In genomic region chr7:105648561-105649401, GRCh38 we compare ENCODE assay signal across 1 cellular context.
A peak's percentile ranks its signal among the peaks of the same experiment; 100 is the strongest.
TF ChIP-seq lines count a peak whose summit lies in the region.

No MANE protein-coding gene starts in this region.

TF ChIP-seq in K562, 482 proteins besides CTCF, POLR2A, EP300 and RAD21 (continued from another document and continues in another):
- TF ChIP-seq, protein P1, sequence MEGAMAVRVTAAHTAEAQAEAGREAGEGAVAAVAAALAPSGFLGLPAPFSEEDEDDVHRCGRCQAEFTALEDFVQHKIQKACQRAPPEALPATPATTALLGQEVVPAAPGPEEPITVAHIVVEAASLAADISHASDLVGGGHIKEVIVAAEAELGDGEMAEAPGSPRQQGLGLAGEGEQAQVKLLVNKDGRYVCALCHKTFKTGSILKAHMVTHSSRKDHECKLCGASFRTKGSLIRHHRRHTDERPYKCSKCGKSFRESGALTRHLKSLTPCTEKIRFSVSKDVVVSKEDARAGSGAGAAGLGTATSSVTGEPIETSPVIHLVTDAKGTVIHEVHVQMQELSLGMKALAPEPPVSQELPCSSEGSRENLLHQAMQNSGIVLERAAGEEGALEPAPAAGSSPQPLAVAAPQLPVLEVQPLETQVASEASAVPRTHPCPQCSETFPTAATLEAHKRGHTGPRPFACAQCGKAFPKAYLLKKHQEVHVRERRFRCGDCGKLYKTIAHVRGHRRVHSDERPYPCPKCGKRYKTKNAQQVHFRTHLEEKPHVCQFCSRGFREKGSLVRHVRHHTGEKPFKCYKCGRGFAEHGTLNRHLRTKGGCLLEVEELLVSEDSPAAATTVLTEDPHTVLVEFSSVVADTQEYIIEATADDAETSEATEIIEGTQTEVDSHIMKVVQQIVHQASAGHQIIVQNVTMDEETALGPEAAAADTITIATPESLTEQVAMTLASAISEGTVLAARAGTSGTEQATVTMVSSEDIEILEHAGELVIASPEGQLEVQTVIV (CRISPR knock-in tag; IDR thresholded peaks at IDR 0.05; ENCODE audit: borderline replicate concordance), result no peak
- peak; percentile 50; the same call in 1 of the 2 replicates for TF ChIP-seq ATF3 (IDR thresholded peaks at IDR 0.05)
- TF ChIP-seq ATF3 (CRISPR knock-in tag; conservative IDR thresholded peaks at IDR 0.05), result no peak
- TF ChIP-seq SRSF3 (IDR thresholded peaks at IDR 0.05; ENCODE audit: insufficient read depth, low read length), result no peak
- TF ChIP-seq SPI1 (IDR thresholded peaks at IDR 0.05; ENCODE audit: borderline replicate concordance, low read depth, low read length), result peak; percentile 37; the same call in 1 of the 2 replicates
- no peak for TF ChIP-seq CAMTA2 (CRISPR knock-in tag; conservative IDR thresholded peaks at IDR 0.05)
- no peak for TF ChIP-seq FOS (IDR thresholded peaks at IDR 0.05; ENCODE audit: extremely low read depth, insufficient read length)
- no peak for TF ChIP-seq NEUROD1 (IDR thresholded peaks at IDR 0.05; ENCODE audit: borderline replicate concordance, low read depth, low read length, partially characterized antibody)
- peak; percentile 97 for TF ChIP-seq MAFG (tag; conservative IDR thresholded peaks at IDR 0.05)
- no peak for TF ChIP-seq TEAD1 (CRISPR knock-in tag; IDR thresholded peaks at IDR 0.05)
- TF ChIP-seq PRDM10 (IDR thresholded peaks at IDR 0.05; ENCODE audit: partially characterized antibody), result no peak
- TF ChIP-seq HES1 (IDR thresholded peaks at IDR 0.05; ENCODE audit: low read depth), result no peak
- no peak for TF ChIP-seq ZBTB33 (CRISPR knock-in tag; IDR thresholded peaks at IDR 0.05)
- no peak for TF ChIP-seq ETS2 (tag; IDR thresholded peaks at IDR 0.05; ENCODE audit: borderline replicate concordance, poor library complexity, severe bottlenecking)
- TF ChIP-seq ZNF140 (CRISPR knock-in tag; IDR thresholded peaks at IDR 0.05), result no peak
- no peak for TF ChIP-seq ZNF408 (CRISPR knock-in tag; IDR thresholded peaks at IDR 0.05; ENCODE audit: low read depth)
- TF ChIP-seq ZNF589 (CRISPR knock-in tag; IDR thresholded peaks at IDR 0.05; ENCODE audit: low read depth), result no peak
- no peak for TF ChIP-seq THRA (IDR thresholded peaks at IDR 0.05)
- 0 out of 2 replicates have a peak, but pooled peaks have one; percentile 8 for TF ChIP-seq TCF3 (CRISPR knock-in tag; IDR thresholded peaks at IDR 0.05)
- TF ChIP-seq, protein P2, sequence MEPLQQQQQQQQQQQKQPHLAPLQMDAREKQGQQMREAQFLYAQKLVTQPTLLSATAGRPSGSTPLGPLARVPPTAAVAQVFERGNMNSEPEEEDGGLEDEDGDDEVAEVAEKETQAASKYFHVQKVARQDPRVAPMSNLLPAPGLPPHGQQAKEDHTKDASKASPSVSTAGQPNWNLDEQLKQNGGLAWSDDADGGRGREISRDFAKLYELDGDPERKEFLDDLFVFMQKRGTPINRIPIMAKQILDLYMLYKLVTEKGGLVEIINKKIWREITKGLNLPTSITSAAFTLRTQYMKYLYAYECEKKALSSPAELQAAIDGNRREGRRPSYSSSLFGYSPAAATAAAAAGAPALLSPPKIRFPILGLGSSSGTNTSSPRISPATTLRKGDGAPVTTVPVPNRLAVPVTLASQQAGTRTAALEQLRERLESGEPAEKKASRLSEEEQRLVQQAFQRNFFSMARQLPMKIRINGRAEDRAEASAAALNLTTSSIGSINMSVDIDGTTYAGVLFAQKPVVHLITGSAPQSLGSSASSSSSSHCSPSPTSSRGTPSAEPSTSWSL (CRISPR knock-in tag; IDR thresholded peaks at IDR 0.05; ENCODE audit: borderline replicate concordance), result no peak
- TF ChIP-seq MAFF (IDR thresholded peaks at IDR 0.05; ENCODE audit: low read length), result peak; percentile 97
- TF ChIP-seq FOXA3 (CRISPR knock-in tag; conservative IDR thresholded peaks at IDR 0.05 in 1 of 2, IDR thresholded peaks at IDR 0.05 in 1 of 2), result peak; percentile 42 to 54; a peak in 2 of 4 replicates
- no peak for TF ChIP-seq ZBTB12 (CRISPR knock-in tag; IDR thresholded peaks at IDR 0.05)
- TF ChIP-seq RCOR1 (IDR thresholded peaks at IDR 0.05; ENCODE audit: borderline replicate concordance in 1 of 2, low read depth in 2 of 2, low read length in 2 of 2), result peak in 1 of 2 experiments; percentile 39; a peak in 2 of 4 replicates
- no peak for TF ChIP-seq TAF15 (IDR thresholded peaks at IDR 0.05; ENCODE audit: low read depth, low read length)
- no peak for TF ChIP-seq ZKSCAN1 (IDR thresholded peaks at IDR 0.05; ENCODE audit: low read depth, low read length)
- peak; percentile 54 for TF ChIP-seq ARID1B (IDR thresholded peaks at IDR 0.05)
- no peak for TF ChIP-seq ZFPM2 (CRISPR knock-in tag; IDR thresholded peaks at IDR 0.05)
- TF ChIP-seq ARNT (IDR thresholded peaks at IDR 0.05), result no peak
- no peak for TF ChIP-seq AFF4 (CRISPR knock-in tag; IDR thresholded peaks at IDR 0.05)
- no peak for TF ChIP-seq ZNF165 (CRISPR knock-in tag; IDR thresholded peaks at IDR 0.05; ENCODE audit: borderline replicate concordance)
- TF ChIP-seq ZEB2 (IDR thresholded peaks at IDR 0.05), result peak; percentile 76
- TF ChIP-seq, protein P3, sequence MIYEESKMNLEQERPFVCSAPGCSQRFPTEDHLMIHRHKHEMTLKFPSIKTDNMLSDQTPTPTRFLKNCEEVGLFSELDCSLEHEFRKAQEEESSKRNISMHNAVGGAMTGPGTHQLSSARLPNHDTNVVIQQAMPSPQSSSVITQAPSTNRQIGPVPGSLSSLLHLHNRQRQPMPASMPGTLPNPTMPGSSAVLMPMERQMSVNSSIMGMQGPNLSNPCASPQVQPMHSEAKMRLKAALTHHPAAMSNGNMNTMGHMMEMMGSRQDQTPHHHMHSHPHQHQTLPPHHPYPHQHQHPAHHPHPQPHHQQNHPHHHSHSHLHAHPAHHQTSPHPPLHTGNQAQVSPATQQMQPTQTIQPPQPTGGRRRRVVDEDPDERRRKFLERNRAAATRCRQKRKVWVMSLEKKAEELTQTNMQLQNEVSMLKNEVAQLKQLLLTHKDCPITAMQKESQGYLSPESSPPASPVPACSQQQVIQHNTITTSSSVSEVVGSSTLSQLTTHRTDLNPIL (CRISPR knock-in tag; IDR thresholded peaks at IDR 0.05), result no peak
- TF ChIP-seq RBM15 (IDR thresholded peaks at IDR 0.05; ENCODE audit: insufficient read depth, low read length), result no peak
- 0 out of 2 replicates have a peak, but pooled peaks have one; percentile 53 for TF ChIP-seq SMARCA4 (IDR thresholded peaks at IDR 0.05)
- no peak for TF ChIP-seq ZNF174 (CRISPR knock-in tag; IDR thresholded peaks at IDR 0.05)
- peak; percentile 92 for TF ChIP-seq NFE2L1 (tag; IDR thresholded peaks at IDR 0.05; ENCODE audit: borderline replicate concordance, low read depth)
- TF ChIP-seq TAF7 (tag; IDR thresholded peaks at IDR 0.05), result no peak
- no peak; the same call in 1 of the 2 replicates for TF ChIP-seq GATA2 (CRISPR knock-in tag; IDR thresholded peaks at IDR 0.05)
- TF ChIP-seq ZNF507 (tag; conservative IDR thresholded peaks at IDR 0.05), result no peak
